Comparison of ENCODE assay signal across 1 cellular context in the genomic region with DNA sequence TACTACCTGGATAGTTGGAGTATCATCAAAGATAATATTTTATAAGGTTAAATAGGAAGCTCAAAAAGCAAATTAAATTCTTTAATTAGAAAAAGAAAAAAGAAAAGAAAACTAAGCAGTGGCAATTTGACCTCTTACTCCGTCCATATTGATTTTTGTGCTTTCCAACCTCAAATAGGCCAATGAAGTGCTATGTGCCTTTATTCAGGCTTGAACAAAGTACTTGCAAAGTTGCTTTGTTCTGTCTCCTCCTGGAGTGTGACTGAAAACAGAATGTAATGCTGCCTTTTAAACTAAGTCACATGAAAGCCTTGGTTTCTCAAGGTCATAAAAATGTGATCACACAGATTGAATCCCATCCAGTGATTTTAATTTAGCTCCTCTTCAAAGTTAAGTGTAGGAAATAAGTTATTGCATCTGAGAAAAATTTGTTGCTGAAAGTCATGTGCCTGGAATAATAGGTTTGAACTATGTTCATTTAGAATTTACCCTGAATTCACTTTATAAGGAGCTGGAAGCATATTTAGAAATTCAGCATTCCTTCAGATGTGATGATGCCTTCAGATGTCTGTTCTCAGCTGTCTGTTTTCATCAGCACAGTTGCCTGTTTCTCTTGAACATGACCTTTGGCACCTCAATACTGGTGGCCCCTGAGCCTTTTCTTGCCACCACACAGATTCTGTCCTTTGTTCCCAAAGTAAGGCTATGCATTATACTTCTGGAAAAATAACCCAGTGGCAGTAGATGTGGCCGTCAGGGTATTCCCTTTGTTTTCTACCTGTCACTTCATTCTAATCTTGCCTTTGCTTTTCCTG.
A peak's percentile ranks its signal among the peaks of the same experiment; 100 is the strongest.
TF ChIP-seq lines count a peak whose summit lies in the region.

No MANE protein-coding gene starts in this region.

TF ChIP-seq in HepG2, 621 proteins besides CTCF, POLR2A, EP300 and RAD21 (continued from another document and continues in another):
- TF ChIP-seq HNF4G (IDR thresholded peaks at IDR 0.05; ENCODE audit: borderline replicate concordance, low read depth, low read length) (peak; percentile 76), HNF4G (CRISPR knock-in tag; IDR thresholded peaks at IDR 0.05; ENCODE audit: borderline replicate concordance, low read depth) (peak; percentile 26; the same call in 1 of the 2 replicates), REL (CRISPR knock-in tag; conservative IDR thresholded peaks at IDR 0.05) (no peak), SOX5 (CRISPR knock-in tag; IDR thresholded peaks at IDR 0.05; ENCODE audit: borderline replicate concordance) (peak; percentile 52; the same call in 1 of the 2 replicates), DDIT3 (CRISPR knock-in tag; IDR thresholded peaks at IDR 0.05) (no peak), ZNF841 (CRISPR knock-in tag; IDR thresholded peaks at IDR 0.05; ENCODE audit: borderline replicate concordance) (no peak), ZBTB39 (CRISPR knock-in tag; IDR thresholded peaks at IDR 0.05) (no peak), TARDBP (CRISPR knock-in tag; IDR thresholded peaks at IDR 0.05) (no peak), ZNF644 (CRISPR knock-in tag; IDR thresholded peaks at IDR 0.05; ENCODE audit: low read depth) (0 out of 2 replicates have a peak, but pooled peaks have one; percentile 52), FOXO1 (CRISPR knock-in tag; IDR thresholded peaks at IDR 0.05) (peak; percentile 28; the same call in 1 of the 2 replicates), MLLT10 (CRISPR knock-in tag; IDR thresholded peaks at IDR 0.05) (no peak), E2F2 (CRISPR knock-in tag; IDR thresholded peaks at IDR 0.05; ENCODE audit: borderline replicate concordance) (no peak), ZNF605 (CRISPR knock-in tag; IDR thresholded peaks at IDR 0.05) (no peak), KMT2A (CRISPR knock-in tag; IDR thresholded peaks at IDR 0.05) (no peak), SOX13 (IDR thresholded peaks at IDR 0.05) (no peak), SOX13 (CRISPR knock-in tag; conservative IDR thresholded peaks at IDR 0.05 in 1 of 2, IDR thresholded peaks at IDR 0.05 in 1 of 2) (peak in 1 of 2 experiments; percentile 70; a peak in 2 of 4 replicates), SMAD1 (CRISPR knock-in tag; IDR thresholded peaks at IDR 0.05; ENCODE audit: borderline replicate concordance, low read depth) (no peak), ZNF550 (CRISPR knock-in tag; IDR thresholded peaks at IDR 0.05; ENCODE audit: borderline replicate concordance) (no peak), AHDC1 (CRISPR knock-in tag; IDR thresholded peaks at IDR 0.05; ENCODE audit: borderline replicate concordance) (0 out of 2 replicates have a peak, but pooled peaks have one; percentile 30), NFRKB (IDR thresholded peaks at IDR 0.05) (no peak), KDM6A (CRISPR knock-in tag; IDR thresholded peaks at IDR 0.05; ENCODE audit: low read depth) (0 out of 2 replicates have a peak, but pooled peaks have one; percentile 25), ERF (CRISPR knock-in tag; IDR thresholded peaks at IDR 0.05) (0 out of 2 replicates have a peak, but pooled peaks have one; percentile 6), ZNF484 (CRISPR knock-in tag; IDR thresholded peaks at IDR 0.05; ENCODE audit: borderline replicate concordance, low read depth) (no peak), ZNF589 (CRISPR knock-in tag; conservative IDR thresholded peaks at IDR 0.05) (no peak), NR2F1 (CRISPR knock-in tag; IDR thresholded peaks at IDR 0.05) (peak in 1 of 2 experiments; percentile 78; a peak in 2 of 4 replicates), PPARG (CRISPR knock-in tag; conservative IDR thresholded peaks at IDR 0.05) (0 out of 2 replicates have a peak, but pooled peaks have one; percentile 41), CAMTA2 (CRISPR knock-in tag; IDR thresholded peaks at IDR 0.05; ENCODE audit: borderline replicate concordance) (no peak), ZNF556 (CRISPR knock-in tag; IDR thresholded peaks at IDR 0.05; ENCODE audit: borderline replicate concordance) (no peak), ZNF747 (CRISPR knock-in tag; IDR thresholded peaks at IDR 0.05; ENCODE audit: borderline replicate concordance) (no peak), FOXA1 (IDR thresholded peaks at IDR 0.05) (no peak), FOXA1 (CRISPR knock-in tag; IDR thresholded peaks at IDR 0.05) (no peak), MED1 (CRISPR knock-in tag; IDR thresholded peaks at IDR 0.05) (no peak), ZSCAN20 (CRISPR knock-in tag; IDR thresholded peaks at IDR 0.05; ENCODE audit: borderline replicate concordance) (no peak), SALL2 (CRISPR knock-in tag; IDR thresholded peaks at IDR 0.05) (no peak), ZNF552 (CRISPR knock-in tag; IDR thresholded peaks at IDR 0.05; ENCODE audit: borderline replicate concordance) (no peak), ZFP90 (CRISPR knock-in tag; IDR thresholded peaks at IDR 0.05; ENCODE audit: borderline replicate concordance) (no peak), MAFG (CRISPR knock-in tag; IDR thresholded peaks at IDR 0.05) (no peak)
- TF ChIP-seq, protein P1, sequence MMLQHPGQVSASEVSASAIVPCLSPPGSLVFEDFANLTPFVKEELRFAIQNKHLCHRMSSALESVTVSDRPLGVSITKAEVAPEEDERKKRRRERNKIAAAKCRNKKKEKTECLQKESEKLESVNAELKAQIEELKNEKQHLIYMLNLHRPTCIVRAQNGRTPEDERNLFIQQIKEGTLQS (CRISPR knock-in tag; IDR thresholded peaks at IDR 0.05): no peak
- TF ChIP-seq, protein P2, sequence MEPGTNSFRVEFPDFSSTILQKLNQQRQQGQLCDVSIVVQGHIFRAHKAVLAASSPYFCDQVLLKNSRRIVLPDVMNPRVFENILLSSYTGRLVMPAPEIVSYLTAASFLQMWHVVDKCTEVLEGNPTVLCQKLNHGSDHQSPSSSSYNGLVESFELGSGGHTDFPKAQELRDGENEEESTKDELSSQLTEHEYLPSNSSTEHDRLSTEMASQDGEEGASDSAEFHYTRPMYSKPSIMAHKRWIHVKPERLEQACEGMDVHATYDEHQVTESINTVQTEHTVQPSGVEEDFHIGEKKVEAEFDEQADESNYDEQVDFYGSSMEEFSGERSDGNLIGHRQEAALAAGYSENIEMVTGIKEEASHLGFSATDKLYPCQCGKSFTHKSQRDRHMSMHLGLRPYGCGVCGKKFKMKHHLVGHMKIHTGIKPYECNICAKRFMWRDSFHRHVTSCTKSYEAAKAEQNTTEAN (CRISPR knock-in tag; conservative IDR thresholded peaks at IDR 0.05): 0 out of 2 replicates have a peak, but pooled peaks have one; percentile 20
- TF ChIP-seq, protein P3, sequence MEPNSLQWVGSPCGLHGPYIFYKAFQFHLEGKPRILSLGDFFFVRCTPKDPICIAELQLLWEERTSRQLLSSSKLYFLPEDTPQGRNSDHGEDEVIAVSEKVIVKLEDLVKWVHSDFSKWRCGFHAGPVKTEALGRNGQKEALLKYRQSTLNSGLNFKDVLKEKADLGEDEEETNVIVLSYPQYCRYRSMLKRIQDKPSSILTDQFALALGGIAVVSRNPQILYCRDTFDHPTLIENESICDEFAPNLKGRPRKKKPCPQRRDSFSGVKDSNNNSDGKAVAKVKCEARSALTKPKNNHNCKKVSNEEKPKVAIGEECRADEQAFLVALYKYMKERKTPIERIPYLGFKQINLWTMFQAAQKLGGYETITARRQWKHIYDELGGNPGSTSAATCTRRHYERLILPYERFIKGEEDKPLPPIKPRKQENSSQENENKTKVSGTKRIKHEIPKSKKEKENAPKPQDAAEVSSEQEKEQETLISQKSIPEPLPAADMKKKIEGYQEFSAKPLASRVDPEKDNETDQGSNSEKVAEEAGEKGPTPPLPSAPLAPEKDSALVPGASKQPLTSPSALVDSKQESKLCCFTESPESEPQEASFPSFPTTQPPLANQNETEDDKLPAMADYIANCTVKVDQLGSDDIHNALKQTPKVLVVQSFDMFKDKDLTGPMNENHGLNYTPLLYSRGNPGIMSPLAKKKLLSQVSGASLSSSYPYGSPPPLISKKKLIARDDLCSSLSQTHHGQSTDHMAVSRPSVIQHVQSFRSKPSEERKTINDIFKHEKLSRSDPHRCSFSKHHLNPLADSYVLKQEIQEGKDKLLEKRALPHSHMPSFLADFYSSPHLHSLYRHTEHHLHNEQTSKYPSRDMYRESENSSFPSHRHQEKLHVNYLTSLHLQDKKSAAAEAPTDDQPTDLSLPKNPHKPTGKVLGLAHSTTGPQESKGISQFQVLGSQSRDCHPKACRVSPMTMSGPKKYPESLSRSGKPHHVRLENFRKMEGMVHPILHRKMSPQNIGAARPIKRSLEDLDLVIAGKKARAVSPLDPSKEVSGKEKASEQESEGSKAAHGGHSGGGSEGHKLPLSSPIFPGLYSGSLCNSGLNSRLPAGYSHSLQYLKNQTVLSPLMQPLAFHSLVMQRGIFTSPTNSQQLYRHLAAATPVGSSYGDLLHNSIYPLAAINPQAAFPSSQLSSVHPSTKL (CRISPR knock-in tag; IDR thresholded peaks at IDR 0.05): peak; percentile 51
- TF ChIP-seq, protein P4, sequence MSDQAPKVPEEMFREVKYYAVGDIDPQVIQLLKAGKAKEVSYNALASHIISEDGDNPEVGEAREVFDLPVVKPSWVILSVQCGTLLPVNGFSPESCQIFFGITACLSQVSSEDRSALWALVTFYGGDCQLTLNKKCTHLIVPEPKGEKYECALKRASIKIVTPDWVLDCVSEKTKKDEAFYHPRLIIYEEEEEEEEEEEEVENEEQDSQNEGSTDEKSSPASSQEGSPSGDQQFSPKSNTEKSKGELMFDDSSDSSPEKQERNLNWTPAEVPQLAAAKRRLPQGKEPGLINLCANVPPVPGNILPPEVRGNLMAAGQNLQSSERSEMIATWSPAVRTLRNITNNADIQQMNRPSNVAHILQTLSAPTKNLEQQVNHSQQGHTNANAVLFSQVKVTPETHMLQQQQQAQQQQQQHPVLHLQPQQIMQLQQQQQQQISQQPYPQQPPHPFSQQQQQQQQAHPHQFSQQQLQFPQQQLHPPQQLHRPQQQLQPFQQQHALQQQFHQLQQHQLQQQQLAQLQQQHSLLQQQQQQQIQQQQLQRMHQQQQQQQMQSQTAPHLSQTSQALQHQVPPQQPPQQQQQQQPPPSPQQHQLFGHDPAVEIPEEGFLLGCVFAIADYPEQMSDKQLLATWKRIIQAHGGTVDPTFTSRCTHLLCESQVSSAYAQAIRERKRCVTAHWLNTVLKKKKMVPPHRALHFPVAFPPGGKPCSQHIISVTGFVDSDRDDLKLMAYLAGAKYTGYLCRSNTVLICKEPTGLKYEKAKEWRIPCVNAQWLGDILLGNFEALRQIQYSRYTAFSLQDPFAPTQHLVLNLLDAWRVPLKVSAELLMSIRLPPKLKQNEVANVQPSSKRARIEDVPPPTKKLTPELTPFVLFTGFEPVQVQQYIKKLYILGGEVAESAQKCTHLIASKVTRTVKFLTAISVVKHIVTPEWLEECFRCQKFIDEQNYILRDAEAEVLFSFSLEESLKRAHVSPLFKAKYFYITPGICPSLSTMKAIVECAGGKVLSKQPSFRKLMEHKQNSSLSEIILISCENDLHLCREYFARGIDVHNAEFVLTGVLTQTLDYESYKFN (CRISPR knock-in tag; conservative IDR thresholded peaks at IDR 0.05): peak; percentile 48; the same call in 1 of the 2 replicates
